ENCODE assay signal across 8 cellular contexts in genomic region chr3:13414040-13414729, GRCh38. TPM values are rescaled to one million over a fixed set of nuclear protein-coding genes. Genes with fewer than 3 reads are reported as not detected.
DNase-seq lines count a peak whose midpoint lies in the region; ATAC-seq lines count a peak whose summit lies in the region.

No MANE protein-coding gene starts in this region.

- peak overlapping the region; percentile 61 to 92 (median 69) for H3K4me3 Mint-ChIP-seq in IgD-negative memory B cell

- no peaks in the 10 kb centered on the region for H3K27me3 Mint-ChIP-seq in IgD-negative memory B cell

- peak overlapping the region; percentile 89 to 98 (median 91) for H3K27ac Mint-ChIP-seq in IgD-negative memory B cell

- no peaks in the 10 kb centered on the region for H3K9me3 Mint-ChIP-seq in IgD-negative memory B cell

- peak; percentile 59 for DNase-seq in activated CD4-positive, alpha-beta T cell treated with anti-CD3 and anti-CD28 coated beads, Interleukin-2, amount 50 U/mL, for 1 hour
- DNase-seq in germinal center (ENCODE audit: low spot score) (peak; percentile 92), occipital lobe (lab: John Stamatoyannopoulos, UW) (no peak), GOT3 (lab: John Stamatoyannopoulos, UW) (no peak)
- peak in 2 of 3 donors; percentile 37 to 61 for DNase-seq in stimulated activated CD4-positive, alpha-beta T cell treated with anti-CD3 and anti-CD28 coated beads, TNF-alpha, amount 100 ng/mL, for 48 hours (ENCODE audit: low read depth in 3 of 3)

- H3K36me3 Mint-ChIP-seq in IgD-negative memory B cell = peaks cover 1% of the 10 kb centered on the region

- H3K4me3 ChIP-seq in GM08714 (ENCODE audit: low read length) = peak overlapping the region; percentile 15; the same call in 1 of the 2 replicates

- peak; percentile 94 for ATAC-seq in GM21528 (IDR thresholded peaks at IDR 0.05; ENCODE audit: low FRiP score, unreplicated experiment)

- H3K4me1 Mint-ChIP-seq in IgD-negative memory B cell = peaks cover 37 to 49% (median 37%) of the 10 kb centered on the region in 3 donors

RNA-seq across cellular contexts. Expression of gene NUP210, which starts 5.9 kb away (rescaled TPM):
- polyA plus RNA-seq in IgD-negative memory B cell = 72.2 TPM
- total RNA-seq in occipital lobe = 7.5 TPM

Comparison
In these comparisons a context has a peak if more than half of its experiments do, and no peak if none do; other contexts are left out.
1. DNase-seq: peak in activated CD4-positive, alpha-beta T cell treated with anti-CD3 and anti-CD28 coated beads, Interleukin-2, amount 50 U/mL, for 1 hour (single experiment), germinal center (single experiment) and stimulated activated CD4-positive, alpha-beta T cell treated with anti-CD3 and anti-CD28 coated beads, TNF-alpha, amount 100 ng/mL, for 48 hours (2 of 3); none in occipital lobe (single experiment) and GOT3 (single experiment).